8 cellular contexts compared by ENCODE assay signal in genomic region chr22:43187171-43188099, GRCh38. TPM values are rescaled to one million over a fixed set of nuclear protein-coding genes. Genes with fewer than 3 reads are reported as not detected.
A peak's percentile ranks its signal among the peaks of the same experiment; 100 is the strongest.
DNase-seq lines count a peak whose midpoint lies in the region; ATAC-seq and TF ChIP-seq lines count a peak whose summit lies in the region.

No MANE protein-coding gene starts in this region.

- intact Hi-C loops in activated CD4-positive, alpha-beta memory T cell treated with anti-CD3 and anti-CD28 coated beads for 36 hours (cut with micrococcal nuclease): loop anchor here (2.0 to 10.0 kb wide), 3 partner anchors 35 to 331 kb away; partner anchors contain the start of genes ARFGAP3 and TSPO
- intact Hi-C loops in dorsolateral prefrontal cortex (cut with DNase I): loop anchor here (1.0 to 5.0 kb wide), 5 partner anchors 36 to 525 kb away; partner anchors contain the start of genes MCAT (in 2 of the 2), TSPO (in 2 of the 2) and ARFGAP3 (in 1 of the 2)
- intact Hi-C loops in lower lobe of right lung (cut with DNase I): no loop called here

- H3K36me3 Mint-ChIP-seq in activated CD4-positive, alpha-beta memory T cell treated with anti-CD3 and anti-CD28 coated beads for 36 hours: peaks cover 7% of the 10 kb centered on the region

- H3K9me3 ChIP-seq in lower lobe of right lung: no peaks in the 10 kb centered on the region

- POLR2A ChIA-PET in activated CD4-positive, alpha-beta memory T cell treated with anti-CD3 and anti-CD28 coated beads for 36 hours (lab: Charles Lee): interaction anchor here (1.2 to 1.6 kb wide), 2 partner anchors 35 to 539 kb away, joined by 3 to 8 read pairs; partner anchors contain the start of gene TSPO

- peak; percentile 83 for ATAC-seq in GM19463 (IDR thresholded peaks at IDR 0.05; ENCODE audit: unreplicated experiment)
- peak; percentile 95 to 97 for ATAC-seq in lower lobe of right lung

- peak overlapping the region; percentile 84 for H3K4me3 Mint-ChIP-seq in activated CD4-positive, alpha-beta memory T cell treated with anti-CD3 and anti-CD28 coated beads for 36 hours

- H3K9me3 Mint-ChIP-seq in activated CD4-positive, alpha-beta memory T cell treated with anti-CD3 and anti-CD28 coated beads for 36 hours: peaks cover 3% of the 10 kb centered on the region

- TF ChIP-seq CTCF in HL-60 (IDR thresholded peaks at IDR 0.05; ENCODE audit: insufficient read depth, low read length) (peak; percentile 66), dorsolateral prefrontal cortex (IDR thresholded peaks at IDR 0.05 in 54 of 56, conservative IDR thresholded peaks at IDR 0.05 in 2 of 56; ENCODE audit: low read depth in 1 of 56, partially characterized antibody in 56 of 56) (peak; percentile 43 to 85 (median 70)), lower lobe of right lung (IDR thresholded peaks at IDR 0.05) (peak; percentile 67)

- peak overlapping the region; percentile 39 for H3K4me3 ChIP-seq in HL-60 (replicated peaks; ENCODE audit: insufficient read depth, low read length)
- H3K4me3 ChIP-seq in dorsolateral prefrontal cortex: peak overlapping the region; percentile 42 to 89 (median 69)
- H3K4me3 ChIP-seq in lower lobe of right lung: peak overlapping the region; percentile 58

- H3K27ac ChIP-seq in HL-60 (replicated peaks) (peak overlapping the region; percentile 88), dorsolateral prefrontal cortex (peak overlapping the region; percentile 42 to 96 (median 89)), lower lobe of right lung (peak overlapping the region; percentile 90)

- H3K36me3 ChIP-seq in lower lobe of right lung: no peaks in the 10 kb centered on the region

- DNase-seq in CMK (ENCODE audit: low read depth) (peak; percentile 85), HL-60 (ENCODE audit: low read depth in 1 of 2, low spot score in 1 of 2) (peak; percentile 88 to 96), NCI-H82 (lab: John Stamatoyannopoulos, UW) (peak; percentile 96), dorsolateral prefrontal cortex (peak; percentile 90 to 96 (median 93)), lower lobe of right lung (peak; percentile 98)
- peak; percentile 98 for DNase-seq in activated CD4-positive, alpha-beta memory T cell treated with anti-CD3 and anti-CD28 coated beads for 36 hours
- peak; percentile 93 to 94 for DNase-seq in stimulated activated CD4-positive, alpha-beta T cell treated with anti-CD3 and anti-CD28 coated beads, Interleukin-4, amount 100 ng/mL, for 48 hours (ENCODE audit: low read depth in 2 of 2)

- H3K27ac Mint-ChIP-seq in activated CD4-positive, alpha-beta memory T cell treated with anti-CD3 and anti-CD28 coated beads for 36 hours: peak overlapping the region; percentile 93

- CTCF ChIA-PET in activated CD4-positive, alpha-beta memory T cell treated with anti-CD3 and anti-CD28 coated beads for 36 hours (lab: Charles Lee): interaction anchor here (0.8 to 1.8 kb wide), 10 partner anchors 10 to 806 kb away, joined by 3 to 9 read pairs (median 4); partner anchors contain the start of gene ARFGAP3

- H3K4me1 Mint-ChIP-seq in activated CD4-positive, alpha-beta memory T cell treated with anti-CD3 and anti-CD28 coated beads for 36 hours (ENCODE audit: low read depth): peaks cover 21% of the 10 kb centered on the region

- H3K27me3 ChIP-seq in HL-60 (ENCODE audit: insufficient read depth, poor library complexity, severe bottlenecking) (no peaks in the 10 kb centered on the region), dorsolateral prefrontal cortex (no peaks in the 10 kb centered on the region), lower lobe of right lung (ENCODE audit: low read depth) (no peaks in the 10 kb centered on the region)

- peaks cover 19% of the 10 kb centered on the region for H3K4me1 ChIP-seq in lower lobe of right lung

- H3K27me3 Mint-ChIP-seq in activated CD4-positive, alpha-beta memory T cell treated with anti-CD3 and anti-CD28 coated beads for 36 hours: no peaks in the 10 kb centered on the region

RNA-seq across cellular contexts. Expression of gene TTLL12, which starts 0.5 kb away (rescaled TPM):
- 10 to 100 TPM; 64.4 to 67.0 TPM for total RNA-seq in activated CD4-positive, alpha-beta memory T cell treated with anti-CD3 and anti-CD28 coated beads for 36 hours
- total RNA-seq in dorsolateral prefrontal cortex: 10 to 100 TPM; 24.0 to 52.5 (median 34.0) TPM
- total RNA-seq in lower lobe of right lung: 21.6 TPM

RNA-seq across cellular contexts. Expression of gene TSPO, which starts 36.1 kb away (rescaled TPM):
- total RNA-seq in activated CD4-positive, alpha-beta memory T cell treated with anti-CD3 and anti-CD28 coated beads for 36 hours: 100 to 1,000 TPM; 131 to 143 TPM
- 10 to 100 TPM; 12.8 to 57.5 (median 25.4) TPM for total RNA-seq in dorsolateral prefrontal cortex
- total RNA-seq in lower lobe of right lung: 294 TPM

RNA-seq across cellular contexts. Expression of gene MCAT, which starts 44.2 kb away (rescaled TPM):
- 10 to 100 TPM; 14.3 to 15.3 TPM for total RNA-seq in activated CD4-positive, alpha-beta memory T cell treated with anti-CD3 and anti-CD28 coated beads for 36 hours
- total RNA-seq in dorsolateral prefrontal cortex (10 to 100 TPM; 10.7 to 29.7 (median 20.7) TPM), lower lobe of right lung (11.7 TPM)

Comparison
In these comparisons a context has a peak if more than half of its experiments do, and no peak if none do; other contexts are left out.
1. Peak in every context shown above with its lines: DNase-seq, ATAC-seq, H3K4me3 ChIP-seq and H3K27ac ChIP-seq.